ENCODE assay signal across 1 cellular context in the genomic region with DNA sequence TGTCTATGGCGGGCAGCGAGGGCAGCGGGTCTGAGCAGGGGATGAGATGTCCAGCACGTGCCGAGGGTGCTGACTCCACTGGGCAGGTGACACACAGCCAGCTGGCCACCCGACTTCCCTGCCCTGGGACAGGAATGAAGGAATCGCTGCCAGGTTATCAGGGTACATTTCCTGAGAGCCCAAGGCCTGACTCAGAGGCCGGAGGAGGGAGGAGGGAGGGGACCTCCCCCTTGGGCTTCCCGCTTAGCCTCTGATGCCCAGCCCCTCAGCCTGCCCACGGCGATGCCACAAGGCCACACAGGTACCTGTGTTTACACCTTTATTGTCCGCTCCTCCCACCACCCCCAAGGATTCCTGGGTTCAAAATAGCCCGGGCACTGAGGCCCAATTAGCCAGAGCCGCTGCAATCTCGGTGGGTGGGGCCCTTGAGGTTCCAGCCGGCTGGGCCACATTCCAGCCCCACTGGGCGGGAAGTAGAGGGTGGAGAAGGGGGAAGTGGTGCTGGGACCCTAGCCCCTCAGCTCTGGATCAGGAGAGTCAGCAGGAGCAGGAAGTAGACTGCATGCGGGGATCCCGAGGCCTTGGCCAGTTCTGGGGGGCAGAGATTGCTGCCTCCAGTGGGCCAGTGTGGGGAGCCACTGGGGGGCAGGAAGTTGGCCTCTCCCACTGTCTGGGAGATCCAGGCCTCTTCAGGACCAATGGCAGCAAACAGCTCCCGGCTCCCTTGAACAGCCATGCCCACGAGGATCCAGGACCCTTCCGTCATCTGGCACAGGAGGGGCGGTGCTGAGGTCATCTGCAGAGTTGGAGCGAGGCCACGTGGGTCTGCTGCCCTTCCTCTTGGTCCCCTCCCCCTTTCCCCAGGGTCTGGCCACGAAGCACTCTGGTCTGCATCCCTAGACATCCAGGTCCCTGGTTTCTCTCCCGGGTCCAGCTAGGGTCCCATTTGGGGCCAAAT.
TF ChIP-seq lines count a peak whose summit lies in the region.

No MANE protein-coding gene starts in this region.

TF ChIP-seq in HepG2, 621 proteins besides CTCF, POLR2A, EP300 and RAD21 (continued from another document and continues in another):
- TF ChIP-seq HDAC1 (CRISPR knock-in tag; IDR thresholded peaks at IDR 0.05) (peak; percentile 54), FOXA1 (IDR thresholded peaks at IDR 0.05) (no peak), FOXA1 (CRISPR knock-in tag; IDR thresholded peaks at IDR 0.05) (0 out of 2 replicates have a peak, but pooled peaks have one; percentile 6), TOE1 (CRISPR knock-in tag; IDR thresholded peaks at IDR 0.05) (no peak), ZNF883 (CRISPR knock-in tag; IDR thresholded peaks at IDR 0.05; ENCODE audit: not compliant biosample characterization) (peak; percentile 39), ISL2 (CRISPR knock-in tag; IDR thresholded peaks at IDR 0.05) (no peak), ARNT (IDR thresholded peaks at IDR 0.05) (no peak), ZNF30 (CRISPR knock-in tag; IDR thresholded peaks at IDR 0.05) (no peak), ARNTL (CRISPR knock-in tag; IDR thresholded peaks at IDR 0.05) (0 out of 2 replicates have a peak, but pooled peaks have one; percentile 8), NR2C2 (CRISPR knock-in tag; IDR thresholded peaks at IDR 0.05; ENCODE audit: borderline replicate concordance) (peak; percentile 49; the same call in 1 of the 2 replicates), IKZF4 (CRISPR knock-in tag; IDR thresholded peaks at IDR 0.05; ENCODE audit: borderline replicate concordance, low read depth, not compliant biosample characterization) (peak; percentile 20), ZNF781 (CRISPR knock-in tag; IDR thresholded peaks at IDR 0.05; ENCODE audit: borderline replicate concordance, not compliant biosample characterization) (peak; percentile 59), RFXAP (CRISPR knock-in tag; IDR thresholded peaks at IDR 0.05; ENCODE audit: borderline replicate concordance) (peak; percentile 48; the same call in 1 of the 2 replicates), REL (CRISPR knock-in tag; conservative IDR thresholded peaks at IDR 0.05) (no peak), SRSF1 (optimal IDR thresholded peaks at IDR 0.05; ENCODE audit: low read depth, low read length) (no peak), EED (CRISPR knock-in tag; IDR thresholded peaks at IDR 0.05) (no peak), PAWR (CRISPR knock-in tag; IDR thresholded peaks at IDR 0.05; ENCODE audit: borderline replicate concordance) (no peak), ZNF354B (CRISPR knock-in tag; IDR thresholded peaks at IDR 0.05) (no peak), SATB2 (CRISPR knock-in tag; IDR thresholded peaks at IDR 0.05) (no peak), RNF2 (conservative IDR thresholded peaks at IDR 0.05; ENCODE audit: low read depth) (no peak), FOSL2 (CRISPR knock-in tag; IDR thresholded peaks at IDR 0.05) (peak; percentile 76), KAT2B (IDR thresholded peaks at IDR 0.05; ENCODE audit: borderline replicate concordance, low read depth, low read length) (no peak), ZNF570 (CRISPR knock-in tag; IDR thresholded peaks at IDR 0.05; ENCODE audit: borderline replicate concordance) (no peak), TRIM24 (CRISPR knock-in tag; IDR thresholded peaks at IDR 0.05) (no peak), HDAC2 (CRISPR knock-in tag; IDR thresholded peaks at IDR 0.05) (0 out of 2 replicates have a peak, but pooled peaks have one; percentile 27), ZNF780A (CRISPR knock-in tag; IDR thresholded peaks at IDR 0.05) (no peak), BORCS8-MEF2B (CRISPR knock-in tag; IDR thresholded peaks at IDR 0.05) (no peak), HOXA5 (CRISPR knock-in tag; IDR thresholded peaks at IDR 0.05) (no peak), ZNF678 (CRISPR knock-in tag; IDR thresholded peaks at IDR 0.05) (no peak), ZFAT (CRISPR knock-in tag; conservative IDR thresholded peaks at IDR 0.05) (no peak), GATAD1 (CRISPR knock-in tag; IDR thresholded peaks at IDR 0.05) (no peak), NAIF1 (CRISPR knock-in tag; IDR thresholded peaks at IDR 0.05; ENCODE audit: borderline replicate concordance) (no peak), RFX1 (IDR thresholded peaks at IDR 0.05) (no peak), ZNF431 (CRISPR knock-in tag; IDR thresholded peaks at IDR 0.05; ENCODE audit: borderline replicate concordance, low read depth) (no peak), RBAK (CRISPR knock-in tag; IDR thresholded peaks at IDR 0.05) (no peak), ZNF446 (CRISPR knock-in tag; IDR thresholded peaks at IDR 0.05) (peak; percentile 58; the same call in 1 of the 2 replicates), ZNF567 (CRISPR knock-in tag; IDR thresholded peaks at IDR 0.05; ENCODE audit: borderline replicate concordance) (peak; percentile 43; the same call in 1 of the 2 replicates), KMT2B (CRISPR knock-in tag; IDR thresholded peaks at IDR 0.05) (no peak), ZNF550 (CRISPR knock-in tag; IDR thresholded peaks at IDR 0.05; ENCODE audit: borderline replicate concordance) (no peak), NONO (IDR thresholded peaks at IDR 0.05) (no peak), NONO (CRISPR knock-in tag; conservative IDR thresholded peaks at IDR 0.05) (no peak), SRY (CRISPR knock-in tag; IDR thresholded peaks at IDR 0.05) (no peak), ZKSCAN5 (CRISPR knock-in tag; IDR thresholded peaks at IDR 0.05) (no peak)
- TF ChIP-seq, protein P1, sequence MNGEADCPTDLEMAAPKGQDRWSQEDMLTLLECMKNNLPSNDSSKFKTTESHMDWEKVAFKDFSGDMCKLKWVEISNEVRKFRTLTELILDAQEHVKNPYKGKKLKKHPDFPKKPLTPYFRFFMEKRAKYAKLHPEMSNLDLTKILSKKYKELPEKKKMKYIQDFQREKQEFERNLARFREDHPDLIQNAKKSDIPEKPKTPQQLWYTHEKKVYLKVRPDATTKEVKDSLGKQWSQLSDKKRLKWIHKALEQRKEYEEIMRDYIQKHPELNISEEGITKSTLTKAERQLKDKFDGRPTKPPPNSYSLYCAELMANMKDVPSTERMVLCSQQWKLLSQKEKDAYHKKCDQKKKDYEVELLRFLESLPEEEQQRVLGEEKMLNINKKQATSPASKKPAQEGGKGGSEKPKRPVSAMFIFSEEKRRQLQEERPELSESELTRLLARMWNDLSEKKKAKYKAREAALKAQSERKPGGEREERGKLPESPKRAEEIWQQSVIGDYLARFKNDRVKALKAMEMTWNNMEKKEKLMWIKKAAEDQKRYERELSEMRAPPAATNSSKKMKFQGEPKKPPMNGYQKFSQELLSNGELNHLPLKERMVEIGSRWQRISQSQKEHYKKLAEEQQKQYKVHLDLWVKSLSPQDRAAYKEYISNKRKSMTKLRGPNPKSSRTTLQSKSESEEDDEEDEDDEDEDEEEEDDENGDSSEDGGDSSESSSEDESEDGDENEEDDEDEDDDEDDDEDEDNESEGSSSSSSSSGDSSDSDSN (CRISPR knock-in tag; IDR thresholded peaks at IDR 0.05) = no peak; the same call in 1 of the 2 replicates
- TF ChIP-seq, protein P2, sequence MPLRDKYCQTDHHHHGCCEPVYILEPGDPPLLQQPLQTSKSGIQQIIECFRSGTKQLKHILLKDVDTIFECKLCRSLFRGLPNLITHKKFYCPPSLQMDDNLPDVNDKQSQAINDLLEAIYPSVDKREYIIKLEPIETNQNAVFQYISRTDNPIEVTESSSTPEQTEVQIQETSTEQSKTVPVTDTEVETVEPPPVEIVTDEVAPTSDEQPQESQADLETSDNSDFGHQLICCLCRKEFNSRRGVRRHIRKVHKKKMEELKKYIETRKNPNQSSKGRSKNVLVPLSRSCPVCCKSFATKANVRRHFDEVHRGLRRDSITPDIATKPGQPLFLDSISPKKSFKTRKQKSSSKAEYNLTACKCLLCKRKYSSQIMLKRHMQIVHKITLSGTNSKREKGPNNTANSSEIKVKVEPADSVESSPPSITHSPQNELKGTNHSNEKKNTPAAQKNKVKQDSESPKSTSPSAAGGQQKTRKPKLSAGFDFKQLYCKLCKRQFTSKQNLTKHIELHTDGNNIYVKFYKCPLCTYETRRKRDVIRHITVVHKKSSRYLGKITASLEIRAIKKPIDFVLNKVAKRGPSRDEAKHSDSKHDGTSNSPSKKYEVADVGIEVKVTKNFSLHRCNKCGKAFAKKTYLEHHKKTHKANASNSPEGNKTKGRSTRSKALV (CRISPR knock-in tag; IDR thresholded peaks at IDR 0.05) = peak; percentile 63; the same call in 1 of the 2 replicates
- TF ChIP-seq, protein P3, sequence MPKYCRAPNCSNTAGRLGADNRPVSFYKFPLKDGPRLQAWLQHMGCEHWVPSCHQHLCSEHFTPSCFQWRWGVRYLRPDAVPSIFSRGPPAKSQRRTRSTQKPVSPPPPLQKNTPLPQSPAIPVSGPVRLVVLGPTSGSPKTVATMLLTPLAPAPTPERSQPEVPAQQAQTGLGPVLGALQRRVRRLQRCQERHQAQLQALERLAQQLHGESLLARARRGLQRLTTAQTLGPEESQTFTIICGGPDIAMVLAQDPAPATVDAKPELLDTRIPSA (CRISPR knock-in tag; IDR thresholded peaks at IDR 0.05; ENCODE audit: borderline replicate concordance) = no peak
- TF ChIP-seq, protein P4, sequence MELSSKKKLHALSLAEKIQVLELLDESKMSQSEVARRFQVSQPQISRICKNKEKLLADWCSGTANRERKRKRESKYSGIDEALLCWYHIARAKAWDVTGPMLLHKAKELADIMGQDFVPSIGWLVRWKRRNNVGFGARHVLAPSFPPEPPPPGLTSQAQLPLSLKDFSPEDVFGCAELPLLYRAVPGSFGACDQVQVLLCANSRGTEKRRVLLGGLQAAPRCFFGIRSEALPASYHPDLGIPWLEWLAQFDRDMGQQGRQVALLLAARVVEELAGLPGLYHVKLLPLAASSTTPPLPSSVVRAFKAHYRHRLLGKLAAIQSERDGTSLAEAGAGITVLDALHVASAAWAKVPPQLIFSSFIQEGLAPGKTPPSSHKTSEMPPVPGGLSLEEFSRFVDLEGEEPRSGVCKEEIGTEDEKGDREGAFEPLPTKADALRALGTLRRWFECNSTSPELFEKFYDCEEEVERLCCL (CRISPR knock-in tag; IDR thresholded peaks at IDR 0.05; ENCODE audit: borderline replicate concordance) = no peak
- TF ChIP-seq, protein P5, sequence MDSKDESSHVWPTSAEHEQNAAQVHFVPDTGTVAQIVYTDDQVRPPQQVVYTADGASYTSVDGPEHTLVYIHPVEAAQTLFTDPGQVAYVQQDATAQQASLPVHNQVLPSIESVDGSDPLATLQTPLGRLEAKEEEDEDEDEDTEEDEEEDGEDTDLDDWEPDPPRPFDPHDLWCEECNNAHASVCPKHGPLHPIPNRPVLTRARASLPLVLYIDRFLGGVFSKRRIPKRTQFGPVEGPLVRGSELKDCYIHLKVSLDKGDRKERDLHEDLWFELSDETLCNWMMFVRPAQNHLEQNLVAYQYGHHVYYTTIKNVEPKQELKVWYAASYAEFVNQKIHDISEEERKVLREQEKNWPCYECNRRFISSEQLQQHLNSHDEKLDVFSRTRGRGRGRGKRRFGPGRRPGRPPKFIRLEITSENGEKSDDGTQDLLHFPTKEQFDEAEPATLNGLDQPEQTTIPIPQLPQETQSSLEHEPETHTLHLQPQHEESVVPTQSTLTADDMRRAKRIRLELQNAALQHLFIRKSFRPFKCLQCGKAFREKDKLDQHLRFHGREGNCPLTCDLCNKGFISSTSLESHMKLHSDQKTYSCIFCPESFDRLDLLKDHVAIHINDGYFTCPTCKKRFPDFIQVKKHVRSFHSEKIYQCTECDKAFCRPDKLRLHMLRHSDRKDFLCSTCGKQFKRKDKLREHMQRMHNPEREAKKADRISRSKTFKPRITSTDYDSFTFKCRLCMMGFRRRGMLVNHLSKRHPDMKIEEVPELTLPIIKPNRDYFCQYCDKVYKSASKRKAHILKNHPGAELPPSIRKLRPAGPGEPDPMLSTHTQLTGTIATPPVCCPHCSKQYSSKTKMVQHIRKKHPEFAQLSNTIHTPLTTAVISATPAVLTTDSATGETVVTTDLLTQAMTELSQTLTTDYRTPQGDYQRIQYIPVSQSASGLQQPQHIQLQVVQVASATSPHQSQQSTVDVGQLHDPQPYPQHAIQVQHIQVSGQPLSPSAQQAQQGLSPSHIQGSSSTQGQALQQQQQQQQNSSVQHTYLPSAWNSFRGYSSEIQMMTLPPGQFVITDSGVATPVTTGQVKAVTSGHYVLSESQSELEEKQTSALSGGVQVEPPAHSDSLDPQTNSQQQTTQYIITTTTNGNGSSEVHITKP (CRISPR knock-in tag; IDR thresholded peaks at IDR 0.05; ENCODE audit: low read depth) = no peak
- TF ChIP-seq, protein P6, sequence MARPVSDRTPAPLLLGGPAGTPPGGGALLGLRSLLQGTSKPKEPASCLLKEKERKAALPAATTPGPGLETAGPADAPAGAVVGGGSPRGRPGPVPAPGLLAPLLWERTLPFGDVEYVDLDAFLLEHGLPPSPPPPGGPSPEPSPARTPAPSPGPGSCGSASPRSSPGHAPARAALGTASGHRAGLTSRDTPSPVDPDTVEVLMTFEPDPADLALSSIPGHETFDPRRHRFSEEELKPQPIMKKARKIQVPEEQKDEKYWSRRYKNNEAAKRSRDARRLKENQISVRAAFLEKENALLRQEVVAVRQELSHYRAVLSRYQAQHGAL (CRISPR knock-in tag; IDR thresholded peaks at IDR 0.05; ENCODE audit: not compliant biosample characterization) = no peak
- TF ChIP-seq, protein P7, sequence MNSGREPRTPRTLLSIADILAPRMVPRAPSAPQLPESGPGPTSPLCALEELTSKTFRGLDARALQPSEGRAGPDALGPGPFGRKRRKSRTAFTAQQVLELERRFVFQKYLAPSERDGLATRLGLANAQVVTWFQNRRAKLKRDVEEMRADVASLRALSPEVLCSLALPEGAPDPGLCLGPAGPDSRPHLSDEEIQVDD (CRISPR knock-in tag; IDR thresholded peaks at IDR 0.05; ENCODE audit: borderline replicate concordance) = no peak
- TF ChIP-seq, protein P8, sequence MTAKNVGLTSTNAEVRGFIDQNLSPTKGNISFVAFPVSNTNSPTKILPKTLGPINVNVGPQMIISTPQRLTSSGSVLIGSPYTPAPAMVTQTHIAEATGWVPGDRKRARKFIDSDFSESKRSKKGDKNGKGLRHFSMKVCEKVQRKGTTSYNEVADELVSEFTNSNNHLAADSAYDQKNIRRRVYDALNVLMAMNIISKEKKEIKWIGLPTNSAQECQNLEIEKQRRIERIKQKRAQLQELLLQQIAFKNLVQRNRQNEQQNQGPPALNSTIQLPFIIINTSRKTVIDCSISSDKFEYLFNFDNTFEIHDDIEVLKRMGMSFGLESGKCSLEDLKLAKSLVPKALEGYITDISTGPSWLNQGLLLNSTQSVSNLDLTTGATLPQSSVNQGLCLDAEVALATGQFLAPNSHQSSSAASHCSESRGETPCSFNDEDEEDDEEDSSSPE (CRISPR knock-in tag; IDR thresholded peaks at IDR 0.05) = peak; percentile 74
- TF ChIP-seq, protein P9, sequence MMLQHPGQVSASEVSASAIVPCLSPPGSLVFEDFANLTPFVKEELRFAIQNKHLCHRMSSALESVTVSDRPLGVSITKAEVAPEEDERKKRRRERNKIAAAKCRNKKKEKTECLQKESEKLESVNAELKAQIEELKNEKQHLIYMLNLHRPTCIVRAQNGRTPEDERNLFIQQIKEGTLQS (CRISPR knock-in tag; IDR thresholded peaks at IDR 0.05) = 0 out of 2 replicates have a peak, but pooled peaks have one; percentile 20
- TF ChIP-seq, protein P10, sequence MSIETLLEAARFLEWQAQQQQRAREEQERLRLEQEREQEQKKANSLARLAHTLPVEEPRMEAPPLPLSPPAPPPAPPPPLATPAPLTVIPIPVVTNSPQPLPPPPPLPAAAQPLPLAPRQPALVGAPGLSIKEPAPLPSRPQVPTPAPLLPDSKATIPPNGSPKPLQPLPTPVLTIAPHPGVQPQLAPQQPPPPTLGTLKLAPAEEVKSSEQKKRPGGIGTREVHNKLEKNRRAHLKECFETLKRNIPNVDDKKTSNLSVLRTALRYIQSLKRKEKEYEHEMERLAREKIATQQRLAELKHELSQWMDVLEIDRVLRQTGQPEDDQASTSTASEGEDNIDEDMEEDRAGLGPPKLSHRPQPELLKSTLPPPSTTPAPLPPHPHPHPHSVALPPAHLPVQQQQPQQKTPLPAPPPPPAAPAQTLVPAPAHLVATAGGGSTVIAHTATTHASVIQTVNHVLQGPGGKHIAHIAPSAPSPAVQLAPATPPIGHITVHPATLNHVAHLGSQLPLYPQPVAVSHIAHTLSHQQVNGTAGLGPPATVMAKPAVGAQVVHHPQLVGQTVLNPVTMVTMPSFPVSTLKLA (IDR thresholded peaks at IDR 0.05) = peak; percentile 39; the same call in 1 of the 2 replicates
